ENCODE assay signal across 1 cellular context in the genomic region with DNA sequence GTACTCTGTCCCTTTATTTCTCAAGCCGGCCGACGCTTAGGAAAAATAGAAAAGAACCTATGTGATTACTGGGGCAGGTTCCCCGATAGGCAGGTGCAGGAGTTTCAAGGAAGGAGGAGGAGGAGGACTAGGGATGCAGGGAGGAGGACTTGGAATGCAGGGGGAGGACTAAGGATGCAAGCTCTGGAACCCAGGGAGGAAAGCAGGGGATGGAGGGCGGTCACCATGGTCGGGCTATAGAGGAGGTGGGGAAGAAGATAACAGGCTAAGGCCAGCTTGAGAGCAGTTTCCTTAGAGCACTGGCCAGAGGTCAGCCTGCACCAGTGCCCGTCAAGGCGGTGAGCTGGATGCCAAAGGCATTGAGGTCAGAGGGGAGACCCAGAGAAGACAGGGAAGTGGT.
TF ChIP-seq lines count a peak whose summit lies in the region.

No MANE protein-coding gene starts in this region.

TF ChIP-seq in K562, 482 proteins besides CTCF, POLR2A, EP300 and RAD21:
- TF ChIP-seq ZNF263 (CRISPR knock-in tag; IDR thresholded peaks at IDR 0.05; ENCODE audit: borderline replicate concordance) (peak; percentile 67; the same call in 1 of the 2 replicates), GTF2F1 (IDR thresholded peaks at IDR 0.05; ENCODE audit: low read depth, low read length) (no peak)
